In genomic region chr1:245156041-245156735, GRCh38 we compare ENCODE assay signal across 8 cellular contexts. TPM values are rescaled to one million over a fixed set of nuclear protein-coding genes. Genes with fewer than 3 reads are reported as not detected.
DNase-seq lines count a peak whose midpoint lies in the region; ATAC-seq and TF ChIP-seq lines count a peak whose summit lies in the region.

No MANE protein-coding gene starts in this region.

- ATAC-seq in GM19328 (IDR thresholded peaks at IDR 0.05; ENCODE audit: unreplicated experiment) (peak; percentile 92), HG03442 (IDR thresholded peaks at IDR 0.05; ENCODE audit: unreplicated experiment) (peak; percentile 93)

- WGBS in lower leg skin, 2 donors: 0 to 1% methylated on average over 25 to 39 of the region's 74 CpGs

- TF ChIP-seq CTCF in BJ (IDR thresholded peaks at IDR 0.05; ENCODE audit: insufficient read depth, low read depth, low read length) (peak; percentile 65), dorsolateral prefrontal cortex (IDR thresholded peaks at IDR 0.05 in 54 of 56, conservative IDR thresholded peaks at IDR 0.05 in 2 of 56; ENCODE audit: low read depth in 1 of 56, partially characterized antibody in 56 of 56) (peak in 54 of 56 donors; percentile 34 to 83 (median 62)), lower leg skin (IDR thresholded peaks at IDR 0.05) (no peak)

- CTCF ChIA-PET in BJ (lab: Yijun Ruan, JAX): interaction anchor here (0.6 to 5.3 kb wide), 39 partner anchors 9 to 1336 kb away, joined by 3 to 58 read pairs (median 3); no protein-coding TSS in a partner anchor

- peaks cover 2% of the 10 kb centered on the region; the same call in 1 of the 2 replicates for H3K36me3 ChIP-seq in BJ (ENCODE audit: control insufficient read depth, insufficient read depth, low read length)

- no peak for TF ChIP-seq POLR2A in lower leg skin (IDR thresholded peaks at IDR 0.05)

- POLR2A ChIA-PET in BJ (lab: Charles Lee): interaction anchor here (0.5 kb wide), 1 partner anchor 46 kb away, joined by 9 read pairs; no protein-coding TSS in a partner anchor

- H3K27ac ChIP-seq in dorsolateral prefrontal cortex: peak overlapping the region in 35 of 59 donors; percentile 14 to 93 (median 58)

- intact Hi-C loops in dorsolateral prefrontal cortex (cut with DNase I) (loop anchor here (5.0 to 10.0 kb wide), 5 partner anchors 226 to 1539 kb away; no protein-coding TSS in a partner anchor), lower leg skin (cut with DNase I; ENCODE audit: low total_unique reads) (loop anchor here (10.0 kb wide), 1 partner anchor 1339 kb away; no protein-coding TSS in a partner anchor)

- DNase-seq in BJ (ENCODE audit: low read depth): no peak
- peak; percentile 65 for DNase-seq in NCI-H510A treated with DMSO at 0.1 percent for 48 hours (lab: John Stamatoyannopoulos, UW)
- DNase-seq in activated CD4-positive, alpha-beta T cell treated with anti-CD3 and anti-CD28 coated beads, Interleukin-2, amount 50 U/mL, for 4 hours: peak; percentile 59 to 69
- DNase-seq in dorsolateral prefrontal cortex: peak; percentile 44 to 93 (median 78)
- peak; percentile 75 to 95 for DNase-seq in lower leg skin (ENCODE audit: low spot score in 2 of 2)
- DNase-seq in stimulated activated CD4-positive, alpha-beta T cell treated with anti-CD3 and anti-CD28 coated beads, Interleukin-4, amount 100 ng/mL, for 24 hours: peak; percentile 76

- peak overlapping the region; percentile 82 for H3K4me3 ChIP-seq in BJ (ENCODE audit: low read depth, low read length)
- peak overlapping the region; percentile 41 to 76 (median 67) for H3K4me3 ChIP-seq in dorsolateral prefrontal cortex
- peak overlapping the region; percentile 41 for H3K4me3 ChIP-seq in lower leg skin (ENCODE audit: low read depth, poor library complexity, severe bottlenecking)

- H3K27me3 ChIP-seq in BJ (ENCODE audit: control insufficient read depth, insufficient read depth, low read length) (no peaks in the 10 kb centered on the region), dorsolateral prefrontal cortex (peaks cover 0 to 42% (median 4%) of the 10 kb centered on the region in 45 donors)

RNA-seq across cellular contexts. Expression of gene KIF26B, which starts 1.4 kb away (rescaled TPM):
- polyA plus RNA-seq in BJ (2011; rRNA removed): 2.8 and 3.0 TPM in 2 replicates
- 19.6 and 32.0 TPM in 2 replicates for polyA minus RNA-seq in BJ (2011; rRNA and poly(A)+ RNA removed)
- total RNA-seq in dorsolateral prefrontal cortex: 10 to 100 TPM in 20 of 120 experiments, 1 to 10 TPM in 100; 3.9 to 20.8 (median 8.4) TPM
- total RNA-seq in lower leg skin: 1 to 10 TPM; 3.9 to 6.6 (median 5.7) TPM

Comparison
In these comparisons a context has a peak if more than half of its experiments do, and no peak if none do; other contexts are left out.
1. CTCF ChIP-seq: peak in BJ (single experiment) and dorsolateral prefrontal cortex (54 of 56); none in lower leg skin (0 of 3).
2. Peak in every context shown above with its lines, with median percentiles within 50 percentile points of each other: H3K4me3 ChIP-seq.